9 cellular contexts compared by ENCODE assay signal in the genomic region with DNA sequence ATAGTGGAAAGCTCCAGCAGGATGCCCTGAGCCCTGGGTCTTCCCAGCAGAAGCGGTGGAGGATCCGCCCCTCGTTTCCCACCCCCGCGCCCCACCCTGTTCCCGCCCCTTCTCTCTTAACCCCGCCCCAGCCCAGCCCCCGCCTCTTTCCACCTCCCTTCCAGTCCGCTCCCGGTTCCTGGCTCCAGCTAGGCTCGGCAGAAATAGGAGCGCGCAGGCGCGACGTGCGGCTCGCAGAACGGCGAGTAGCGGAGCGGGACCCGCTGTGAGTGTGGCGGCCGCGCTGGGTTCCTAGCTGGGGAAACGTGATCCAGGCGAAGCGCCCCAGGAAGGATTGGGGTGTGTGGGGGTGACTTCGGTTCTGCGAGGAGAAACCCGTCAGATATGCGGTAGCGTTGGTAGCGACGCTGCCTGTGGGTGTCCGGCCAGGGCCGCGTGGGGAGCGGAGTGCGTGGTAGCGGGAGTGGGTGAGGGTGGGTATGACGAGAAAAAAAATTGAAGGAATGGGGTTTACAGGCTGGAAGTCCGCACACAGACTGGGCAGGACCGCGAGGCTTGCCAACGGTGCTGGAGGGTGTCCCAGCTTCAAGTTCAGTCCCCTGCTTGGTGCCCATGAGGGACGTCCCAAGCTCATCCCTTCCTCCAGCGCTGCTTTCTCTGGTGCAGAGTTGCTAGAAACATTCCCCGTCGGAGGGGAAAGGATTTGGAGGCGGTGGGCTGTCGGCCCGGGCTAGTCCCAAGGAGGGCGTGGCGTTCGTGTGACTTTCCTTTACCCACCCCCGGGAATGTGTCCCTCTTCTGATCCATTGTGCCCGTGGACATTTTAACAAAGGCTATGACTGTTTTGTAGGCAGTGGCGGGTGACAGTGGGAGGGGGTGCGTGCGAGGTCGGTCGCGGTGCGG. TPM values are rescaled to one million over a fixed set of nuclear protein-coding genes. Genes with fewer than 3 reads are reported as not detected.
DNase-seq lines count a peak whose midpoint lies in the region; ATAC-seq, FAIRE-seq and TF ChIP-seq lines count a peak whose summit lies in the region.
"Had no signal": no experiment of that assay in that cellular context is flagged by ENCODE, and none has a peak within 500 bp of the region (broad histone marks: within the 10 kb centered on the region; RNA-seq: fewer than 3 reads in every experiment).

PRRG1 (plus strand) TSS at position 234 of the 903 bp plus-strand sequence. CDS start 56,886 bp downstream, outside the sequence.

- DNase-seq in NCI-H2029 (lab: John Stamatoyannopoulos, UW): peak; percentile 51
- DNase-seq in NCI-H2029 treated with DMSO at 0.1 percent for 48 hours (lab: John Stamatoyannopoulos, UW): no peak
- DNase-seq in NCI-H510A treated with DMSO at 0.1 percent for 48 hours (lab: John Stamatoyannopoulos, UW): peak; percentile 59
- DNase-seq in bronchial epithelial cell (ENCODE audit: low read depth): peak; percentile 56
- DNase-seq in pulmonary artery endothelial cell (ENCODE audit: low read depth, low spot score): peak; percentile 53

- H3K27me3 ChIP-seq in bronchial epithelial cell (ENCODE audit: control insufficient read depth, insufficient read depth, low read length) (no peaks in the 10 kb centered on the region), iPS-15b (ENCODE audit: control insufficient read depth, insufficient read depth, low read length) (peaks cover 5% of the 10 kb centered on the region)
- H3K27me3 ChIP-seq: BLaER1 treated with 17β-estradiol and CSF1 and Interleukin-3, amounts not matched to agents 10 nM and 100 nM had no signal

- no peak for ATAC-seq in activated CD4-positive, CD25-positive, alpha-beta regulatory T cell treated with anti-CD3 and anti-CD28 coated beads, Interleukin-2, amount 50 U/mL, for 24 hours
- no peak for ATAC-seq in GM21576 (IDR thresholded peaks at IDR 0.05; ENCODE audit: unreplicated experiment)

- H3K4me1 ChIP-seq in iPS-15b (ENCODE audit: control insufficient read depth, insufficient read depth, low read length): peaks cover 17% of the 10 kb centered on the region

- H3K4me3 ChIP-seq in bronchial epithelial cell (ENCODE audit: low read depth, low read length) (peak within 1 kb of the TSS; percentile 83), iPS-15b (ENCODE audit: low read depth, low read length) (peak within 1 kb of the TSS; percentile 95)
- H3K4me3 ChIP-seq: BLaER1 treated with 17β-estradiol and CSF1 and Interleukin-3, amounts not matched to agents 10 nM and 100 nM had no signal

- FAIRE-seq in bronchial epithelial cell (lab: Jason Lieb, UNC): no peak

- H3K36me3 ChIP-seq in bronchial epithelial cell (ENCODE audit: control insufficient read depth, insufficient read depth, low read length): no peaks in the 10 kb centered on the region
- H3K36me3 ChIP-seq in iPS-15b (ENCODE audit: control insufficient read depth, insufficient read depth, low read length): no peaks in the 10 kb centered on the region
- H3K36me3 ChIP-seq: BLaER1 treated with 17β-estradiol and CSF1 and Interleukin-3, amounts not matched to agents 10 nM and 100 nM had no signal

- H3K9ac ChIP-seq in iPS-15b (ENCODE audit: low read depth, low read length): peak within 1 kb of the TSS; percentile 90
- H3K9ac ChIP-seq: BLaER1 treated with 17β-estradiol and CSF1 and Interleukin-3, amounts not matched to agents 10 nM and 100 nM had no signal

- no peak for TF ChIP-seq CTCF in bronchial epithelial cell (IDR thresholded peaks at IDR 0.05; ENCODE audit: insufficient read depth, low read length, severe bottlenecking)

- H3K9me3 ChIP-seq in iPS-15b (ENCODE audit: control insufficient read depth, insufficient read depth, low read length): no peaks in the 10 kb centered on the region

RNA-seq across cellular contexts. Expression of gene PRRG1, which starts in this region (rescaled TPM):
- 4.5 and 5.6 TPM in 2 replicates for total RNA-seq in bronchial epithelial cell
- total RNA-seq in pulmonary artery endothelial cell: 22.2 and 24.5 TPM in 2 replicates
